ENCODE assay signal across 8 cellular contexts in the genomic region with DNA sequence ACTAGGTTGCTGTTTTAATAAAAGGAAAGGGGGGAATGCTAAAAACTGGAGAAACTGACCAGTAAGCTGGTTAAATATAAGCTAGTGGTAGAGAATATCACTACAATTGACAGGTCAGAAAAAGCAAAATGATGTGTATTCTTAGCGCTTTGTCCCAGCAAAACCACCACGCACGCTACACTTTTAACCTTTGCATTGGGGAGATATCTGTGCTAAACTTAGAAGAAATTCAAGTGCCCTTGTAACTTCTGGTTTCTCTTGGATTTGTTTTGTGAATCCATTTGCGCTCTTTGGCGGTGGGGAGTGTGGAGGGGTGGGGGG. TPM values are rescaled to one million over a fixed set of nuclear protein-coding genes. Genes with fewer than 3 reads are reported as not detected.
DNase-seq lines count a peak whose midpoint lies in the region; ATAC-seq and TF ChIP-seq lines count a peak whose summit lies in the region.

No MANE protein-coding gene starts in this region.

- no peak overlapping the region for H2AFZ ChIP-seq in OCI-LY3 (ENCODE audit: low read depth, low read length)

- H3K36me3 ChIP-seq in CD8-positive, alpha-beta T cell (ENCODE audit: insufficient read depth, low read length), result no peaks in the 10 kb centered on the region
- H3K36me3 ChIP-seq in OCI-LY3 (replicated peaks; ENCODE audit: low read depth, low read length) (no peaks in the 10 kb centered on the region), ovary (no peaks in the 10 kb centered on the region)

- H3K9ac ChIP-seq in OCI-LY3 (ENCODE audit: low read length), result peak overlapping the region; percentile 66

- peaks cover 5% of the 10 kb centered on the region; the same call in 1 of the 2 replicates for H4K20me1 ChIP-seq in OCI-LY3 (ENCODE audit: insufficient read depth, low read length)

- H3K4me1 ChIP-seq in CD8-positive, alpha-beta T cell (ENCODE audit: insufficient read depth, low read length), result peaks cover 18% of the 10 kb centered on the region
- H3K4me1 ChIP-seq in OCI-LY3 (ENCODE audit: low read length) (peaks cover 14% of the 10 kb centered on the region), ovary (ENCODE audit: insufficient read depth) (peaks cover 7% of the 10 kb centered on the region)

- no peak for TF ChIP-seq EP300 in ovary (IDR thresholded peaks at IDR 0.05)

- CTCF ChIA-PET in CD8-positive, alpha-beta T cell (lab: Charles Lee), result no interaction called here

- H3K36me3 Mint-ChIP-seq in CD8-positive, alpha-beta T cell, result peaks cover 12% of the 10 kb centered on the region
- no peaks in the 10 kb centered on the region for H3K36me3 Mint-ChIP-seq in endothelial cell (ENCODE audit: low read depth, unreplicated experiment)

- TF ChIP-seq CTCF in CD8-positive, alpha-beta T cell (IDR thresholded peaks at IDR 0.05), result no peak
- TF ChIP-seq CTCF in OCI-LY3 (IDR thresholded peaks at IDR 0.05; ENCODE audit: low read depth, low read length), result no peak
- no peak for TF ChIP-seq CTCF in endothelial cell (IDR thresholded peaks at IDR 0.05; ENCODE audit: unreplicated experiment)
- TF ChIP-seq CTCF in ovary (IDR thresholded peaks at IDR 0.05), result no peak
- TF ChIP-seq CTCF in GM20000 (IDR thresholded peaks at IDR 0.05; ENCODE audit: extremely low read depth, missing control alignments), result no peak

- H3K27ac ChIP-seq in CD8-positive, alpha-beta T cell (ENCODE audit: low read depth, low read length), result no peak overlapping the region
- no peak overlapping the region for H3K27ac ChIP-seq in OCI-LY3 (ENCODE audit: low read length)
- no peak overlapping the region for H3K27ac ChIP-seq in ovary

- peak overlapping the region; percentile 89 for H3K4me3 Mint-ChIP-seq in CD8-positive, alpha-beta T cell
- H3K4me3 Mint-ChIP-seq in endothelial cell (ENCODE audit: unreplicated experiment), result peak overlapping the region; percentile 94

- H3K4me2 ChIP-seq in OCI-LY3 (ENCODE audit: low read length), result peak overlapping the region; percentile 99

- H3K4me3 ChIP-seq in CD8-positive, alpha-beta T cell (ENCODE audit: low read depth, low read length), result no peak overlapping the region
- H3K4me3 ChIP-seq in OCI-LY3 (ENCODE audit: low read length) (peak overlapping the region; percentile 96), ovary (peak overlapping the region; percentile 80)

- no peaks in the 10 kb centered on the region for H3K27me3 ChIP-seq in CD8-positive, alpha-beta T cell (ENCODE audit: insufficient read depth, low read length)
- no peaks in the 10 kb centered on the region for H3K27me3 ChIP-seq in OCI-LY3 (ENCODE audit: low read depth, low read length)
- no peaks in the 10 kb centered on the region for H3K27me3 ChIP-seq in ovary

- POLR2A ChIA-PET in CD8-positive, alpha-beta T cell (lab: Charles Lee), result no interaction called here

- intact Hi-C loops in CD8-positive, alpha-beta T cell (cut with DNase I, micrococcal nuclease), result loop anchor here in 1 of 2 experiments (5.0 kb wide), 1 partner anchor 46 kb away; no protein-coding TSS in a partner anchor
- intact Hi-C loops in ovary (cut with DNase I), result loop anchor here in 1 of 4 donors (10.0 kb wide), 1 partner anchor 111 kb away; no protein-coding TSS in a partner anchor

- H3K4me1 Mint-ChIP-seq in CD8-positive, alpha-beta T cell (ENCODE audit: low read depth), result peaks cover 59% of the 10 kb centered on the region
- H3K4me1 Mint-ChIP-seq in endothelial cell (ENCODE audit: unreplicated experiment), result peaks cover 17% of the 10 kb centered on the region

- WGBS in ovary, 3 donors, result 82 to 88% (median 87%) methylated on average over 5 of the region's 5 CpGs

- ATAC-seq in CD8-positive, alpha-beta T cell, result no peak
- ATAC-seq in HG03196 (IDR thresholded peaks at IDR 0.05; ENCODE audit: unreplicated experiment), result no peak

- H3K27ac Mint-ChIP-seq in CD8-positive, alpha-beta T cell, result peak overlapping the region; percentile 81
- H3K27ac Mint-ChIP-seq in endothelial cell (ENCODE audit: unreplicated experiment), result no peak overlapping the region

- TF ChIP-seq POLR2A in ovary (IDR thresholded peaks at IDR 0.05), result no peak

- H3K79me2 ChIP-seq in OCI-LY3 (ENCODE audit: low read length), result peaks cover 60% of the 10 kb centered on the region

- no peaks in the 10 kb centered on the region for H3K9me3 ChIP-seq in CD8-positive, alpha-beta T cell (ENCODE audit: low read length)
- no peaks in the 10 kb centered on the region for H3K9me3 ChIP-seq in OCI-LY3 (ENCODE audit: insufficient read depth, low read length)
- no peaks in the 10 kb centered on the region for H3K9me3 ChIP-seq in ovary

- H3K9me3 Mint-ChIP-seq in CD8-positive, alpha-beta T cell, result no peaks in the 10 kb centered on the region
- H3K9me3 Mint-ChIP-seq in endothelial cell (ENCODE audit: unreplicated experiment), result no peaks in the 10 kb centered on the region

- no peaks in the 10 kb centered on the region for H3K27me3 Mint-ChIP-seq in CD8-positive, alpha-beta T cell (ENCODE audit: low read depth)
- H3K27me3 Mint-ChIP-seq in endothelial cell (ENCODE audit: unreplicated experiment), result peaks cover 2% of the 10 kb centered on the region

- DNase-seq in CD8-positive, alpha-beta T cell, result no peak
- DNase-seq in endothelial cell (ENCODE audit: low spot score), result no peak
- no peak for DNase-seq in ovary
- DNase-seq in SW 1271 (lab: John Stamatoyannopoulos, UW), result no peak
- no peak for DNase-seq in GM20000 (ENCODE audit: low spot score)
- no peak for DNase-seq in Ammon's horn (ENCODE audit: low spot score)

RNA-seq across cellular contexts. Expression of gene GAN, which starts 1.4 kb away (rescaled TPM):
- total RNA-seq in CD8-positive, alpha-beta T cell, result 1 to 10 TPM; 8.7 to 9.4 TPM
- total RNA-seq in endothelial cell (ENCODE audit: unreplicated experiment) (24.2 TPM), ovary (10 to 100 TPM in 4 of 7 donors, 1 to 10 TPM in 3; 4.5 to 11.5 (median 10.1) TPM)
- polyA plus RNA-seq in ovary, result 1 to 10 TPM; 1.1 to 2.1 TPM
